25 cellular contexts compared by ENCODE assay signal in the genomic region with DNA sequence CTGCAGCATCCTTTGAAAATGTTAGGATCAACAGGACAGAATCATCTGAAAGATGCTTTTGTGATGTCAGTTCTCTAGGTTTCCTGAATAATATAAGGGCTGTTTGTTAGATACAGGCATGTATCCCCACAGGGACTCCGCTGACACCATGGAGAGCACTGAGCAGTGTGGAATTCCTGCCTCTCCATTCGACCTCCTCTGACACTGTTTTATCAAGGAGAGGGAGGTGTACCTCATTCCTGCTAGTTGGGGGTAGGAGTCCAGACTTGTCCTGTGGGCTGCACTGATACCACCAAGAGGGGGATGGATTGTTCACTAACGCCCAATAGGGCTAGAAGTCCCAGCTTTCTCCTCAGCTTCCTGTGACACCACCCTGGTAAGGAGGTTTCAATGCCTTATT. TPM values are rescaled to one million over a fixed set of nuclear protein-coding genes. Genes with fewer than 3 reads are reported as not detected.
A peak's percentile ranks its signal among the peaks of the same experiment; 100 is the strongest.
DNase-seq lines count a peak whose midpoint lies in the region; ATAC-seq, FAIRE-seq and TF ChIP-seq lines count a peak whose summit lies in the region.
"Had no signal": no experiment of that assay in that cellular context is flagged by ENCODE, and none has a peak within 500 bp of the region (broad histone marks: within the 10 kb centered on the region; RNA-seq: fewer than 3 reads in every experiment).

No MANE protein-coding gene starts in this region.

- intact Hi-C loops in sciatic nerve (cut with DNase I) = no loop called here

- H3K4me3 ChIP-seq in bronchial epithelial cell (ENCODE audit: low read depth, low read length) = no peak overlapping the region
- H3K4me3 ChIP-seq: A549; BLaER1 treated with 17β-estradiol and CSF1 and Interleukin-3, amounts not matched to agents 10 nM and 100 nM; SK-N-MC had no signal

- peak; percentile 83 for ATAC-seq in sciatic nerve
- no peak for ATAC-seq in HG03460 (IDR thresholded peaks at IDR 0.05; ENCODE audit: unreplicated experiment)
- ATAC-seq: A549, Panc1 had no signal

- FAIRE-seq in HTR-8/SVneo (lab: Jason Lieb, UNC) (peak; percentile 9), bronchial epithelial cell (lab: Jason Lieb, UNC) (peak; percentile 36)
- FAIRE-seq: A549 had no signal

- DNase-seq in HTR-8/SVneo (ENCODE audit: insufficient read length, low spot score) = no peak
- peak; percentile 86 for DNase-seq in bronchial epithelial cell (ENCODE audit: low read depth)
- peak; percentile 3 for DNase-seq in foreskin melanocyte
- DNase-seq in sciatic nerve (ENCODE audit: low spot score) = no peak
- DNase-seq in NK-92 treated with Interleukin-12 subunit alpha and Interleukin-12 subunit beta, amount 100 ng/mL, for 24 hours (lab: John Stamatoyannopoulos, UW) = no peak
- no peak for DNase-seq in HuH-7.5 (ENCODE audit: low spot score)
- DNase-seq: AML-193; CD4-positive, alpha-beta T cell; COR-L47; DMS53; H9; HFFc6; Karpas-422; NCI-H1092 treated with DMSO at 0.1 percent for 48 hours; NCI-H146; NCI-H1930; NCI-H446 treated with DMSO at 0.1 percent for 48 hours; NCI-H526; NCI-H82; SHP77 had no signal

- no peaks in the 10 kb centered on the region for H3K27me3 ChIP-seq in bronchial epithelial cell (ENCODE audit: control insufficient read depth, insufficient read depth, low read length)
- H3K27me3 ChIP-seq: BLaER1 treated with 17β-estradiol and CSF1 and Interleukin-3, amounts not matched to agents 10 nM and 100 nM had no signal

- H3K36me3 ChIP-seq in bronchial epithelial cell (ENCODE audit: control insufficient read depth, insufficient read depth, low read length) = peaks cover 1% of the 10 kb centered on the region

- TF ChIP-seq CTCF in bronchial epithelial cell (IDR thresholded peaks at IDR 0.05; ENCODE audit: insufficient read depth, low read length, severe bottlenecking) = no peak

RNA-seq across cellular contexts. Expression of gene LARS2, which starts 46.6 kb away (rescaled TPM):
- total RNA-seq in bronchial epithelial cell = 19.0 and 19.1 TPM in 2 replicates
- total RNA-seq in sciatic nerve = 20.3 TPM

Comparison
In these comparisons a context has a peak if more than half of its experiments do, and no peak if none do; other contexts are left out.
1. DNase-seq: peak in bronchial epithelial cell (single experiment) and foreskin melanocyte (single experiment); none in HTR-8/SVneo (single experiment), sciatic nerve (single experiment), NK-92 treated with Interleukin-12 subunit alpha and Interleukin-12 subunit beta, amount 100 ng/mL, for 24 hours (single experiment) and HuH-7.5 (single experiment).